ENCODE assay signal across 8 cellular contexts in genomic region chr13:114065141-114065925, GRCh38.
DNase-seq lines count a peak whose midpoint lies in the region; ATAC-seq and TF ChIP-seq lines count a peak whose summit lies in the region.

No MANE protein-coding gene starts in this region.

- no peaks in the 10 kb centered on the region for H3K36me3 ChIP-seq in cardiac muscle cell
- no peaks in the 10 kb centered on the region for H3K36me3 ChIP-seq in tibial artery

- H3K9me3 Mint-ChIP-seq in activated naive CD8-positive, alpha-beta T cell treated with anti-CD3 and anti-CD28 coated beads, Interleukin-2, amount 50 U/mL, for 24 hours, result no peaks in the 10 kb centered on the region

- H3K36me3 Mint-ChIP-seq in activated naive CD8-positive, alpha-beta T cell treated with anti-CD3 and anti-CD28 coated beads, Interleukin-2, amount 50 U/mL, for 24 hours (ENCODE audit: low read depth), result no peaks in the 10 kb centered on the region

- peak; percentile 38 for ATAC-seq in GM19455 (IDR thresholded peaks at IDR 0.05; ENCODE audit: unreplicated experiment)
- ATAC-seq in activated naive CD8-positive, alpha-beta T cell treated with anti-CD3 and anti-CD28 coated beads, Interleukin-2, amount 50 U/mL, for 24 hours, result peak; percentile 86

- H3K4me3 ChIP-seq in AG10803 (ENCODE audit: low read length), result peak overlapping the region; percentile 61
- H3K4me3 ChIP-seq in cardiac muscle cell, result no peak overlapping the region
- H3K4me3 ChIP-seq in tibial artery, result peak overlapping the region; percentile 47 to 51

- H3K27me3 Mint-ChIP-seq in activated naive CD8-positive, alpha-beta T cell treated with anti-CD3 and anti-CD28 coated beads, Interleukin-2, amount 50 U/mL, for 24 hours, result no peaks in the 10 kb centered on the region

- in situ Hi-C loops in KBM-7 (cut with MboI; ENCODE audit: low pct_unique_long_range_greater_than_20kb, low sequenced_read_pairs), result no loop called here

- peak overlapping the region; percentile 95 for H3K27ac Mint-ChIP-seq in activated naive CD8-positive, alpha-beta T cell treated with anti-CD3 and anti-CD28 coated beads, Interleukin-2, amount 50 U/mL, for 24 hours

- peak overlapping the region; percentile 72 for H3K4me3 Mint-ChIP-seq in activated naive CD8-positive, alpha-beta T cell treated with anti-CD3 and anti-CD28 coated beads, Interleukin-2, amount 50 U/mL, for 24 hours

- peaks cover 69% of the 10 kb centered on the region for H3K4me1 Mint-ChIP-seq in activated naive CD8-positive, alpha-beta T cell treated with anti-CD3 and anti-CD28 coated beads, Interleukin-2, amount 50 U/mL, for 24 hours

- no peak for TF ChIP-seq CTCF in AG10803 (conservative IDR thresholded peaks at IDR 0.05; ENCODE audit: low read length)
- TF ChIP-seq CTCF in cardiac muscle cell (IDR thresholded peaks at IDR 0.05; ENCODE audit: low read depth, low read length), result no peak
- TF ChIP-seq CTCF in tibial artery (IDR thresholded peaks at IDR 0.05), result peak in 1 of 2 experiments; percentile 21

- DNase-seq in AG10803 (ENCODE audit: low read depth) (peak; percentile 98), KBM-7 (peak; percentile 90), SW 1271 (lab: John Stamatoyannopoulos, UW) (peak; percentile 61 to 84), cardiac muscle cell (ENCODE audit: low read depth in 1 of 2, low spot score in 1 of 2) (peak; percentile 48 to 97), pons (ENCODE audit: low spot score) (peak; percentile 83), tibial artery (peak; percentile 91 to 95)
- peak; percentile 82 for DNase-seq in activated naive CD8-positive, alpha-beta T cell treated with anti-CD3 and anti-CD28 coated beads, Interleukin-2, amount 50 U/mL, for 24 hours

- peaks cover 24% of the 10 kb centered on the region for H3K4me1 ChIP-seq in cardiac muscle cell (ENCODE audit: low read depth)
- H3K4me1 ChIP-seq in tibial artery, result peaks cover 12 to 69% (median 65%) of the 10 kb centered on the region in 4 donors

- H3K9me3 ChIP-seq in cardiac muscle cell (ENCODE audit: low read depth), result no peaks in the 10 kb centered on the region
- H3K9me3 ChIP-seq in tibial artery, result no peaks in the 10 kb centered on the region

- H3K27ac ChIP-seq in cardiac muscle cell (peak overlapping the region; percentile 41), tibial artery (peak overlapping the region; percentile 90 to 98)

- intact Hi-C loops in tibial artery (cut with DNase I; ENCODE audit: low total_unique reads), result no loop called here

- no peaks in the 10 kb centered on the region for H3K27me3 ChIP-seq in cardiac muscle cell
- no peaks in the 10 kb centered on the region for H3K27me3 ChIP-seq in tibial artery
